9 cellular contexts compared by ENCODE assay signal in the genomic region with DNA sequence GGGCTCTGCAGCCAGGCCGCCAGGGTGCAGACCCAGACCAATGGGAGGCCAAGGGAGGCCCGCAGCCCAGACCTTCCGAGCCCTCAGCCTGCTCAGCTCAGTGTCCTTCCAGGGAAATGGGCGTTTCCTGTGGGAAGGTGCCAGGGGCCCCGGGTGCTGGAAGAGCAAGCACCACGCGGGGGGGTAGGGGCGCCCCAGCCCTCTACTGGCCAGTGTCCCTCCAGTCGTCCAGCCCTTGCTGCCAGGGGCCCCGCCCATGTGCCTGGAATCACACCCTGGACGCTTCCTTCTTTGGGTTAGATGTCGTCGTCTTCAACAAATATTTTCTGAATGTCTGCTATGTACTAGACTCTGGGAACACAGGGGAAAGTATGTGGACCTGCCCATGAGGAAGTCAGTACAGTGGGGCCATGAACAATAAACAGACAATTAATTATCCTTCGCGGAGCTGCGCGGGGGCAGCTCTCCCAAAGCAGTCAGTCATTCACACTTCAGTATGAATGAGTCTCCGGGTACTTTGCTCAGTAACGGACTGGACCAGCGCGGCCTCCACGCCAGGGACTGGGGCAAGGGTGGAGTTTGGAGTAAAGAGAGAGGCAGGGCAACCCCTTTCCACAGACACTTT.
DNase-seq lines count a peak whose midpoint lies in the region; ATAC-seq, FAIRE-seq and TF ChIP-seq lines count a peak whose summit lies in the region.
"Had no signal": no experiment of that assay in that cellular context is flagged by ENCODE, and none has a peak within 500 bp of the region (broad histone marks: within the 10 kb centered on the region; RNA-seq: fewer than 3 reads in every experiment).

No MANE protein-coding gene starts in this region.

- peak overlapping the region in 2 of 5 experiments; percentile 19 to 59 for H3K4me3 Mint-ChIP-seq in brain

- H3K4me2 ChIP-seq in skeletal muscle satellite cell (ENCODE audit: low read length) = peak overlapping the region; percentile 85

- DNase-seq in GM03348 (ENCODE audit: low spot score) (peak; percentile 96), kidney (peak; percentile 94), NCI-H1694 treated with DMSO at 0.1 percent for 48 hours (lab: John Stamatoyannopoulos, UW) (no peak)
- no peak for DNase-seq in activated CD4-positive, alpha-beta T cell treated with anti-CD3 and anti-CD28 coated beads for 48 hours

- no peak overlapping the region for H3K4me3 ChIP-seq in kidney (ENCODE audit: low read length in 2 of 2)
- H3K4me3 ChIP-seq in skeletal muscle satellite cell (ENCODE audit: low read length) = peak overlapping the region; percentile 52

- H3K36me3 ChIP-seq in kidney (ENCODE audit: control insufficient read depth in 1 of 2, insufficient read depth in 2 of 2, low read length in 2 of 2) = no peaks in the 10 kb centered on the region
- H3K36me3 ChIP-seq in skeletal muscle satellite cell (ENCODE audit: insufficient read depth, low read length) = no peaks in the 10 kb centered on the region

- H3K27me3 Mint-ChIP-seq in brain = peaks cover 26% of the 10 kb centered on the region

- H3K27me3 ChIP-seq in skeletal muscle satellite cell (ENCODE audit: control insufficient read depth, insufficient read depth, low read length) = peaks cover 6% of the 10 kb centered on the region

- H3K9ac ChIP-seq in kidney (ENCODE audit: low read length in 2 of 2) (no peak overlapping the region), skeletal muscle satellite cell (ENCODE audit: low read depth, low read length) (peak overlapping the region; percentile 83)

- peak overlapping the region in 3 of 5 experiments; percentile 93 to 97 (median 96) for H3K27ac Mint-ChIP-seq in brain

- H3K4me1 ChIP-seq in kidney (ENCODE audit: control insufficient read depth in 1 of 2, insufficient read depth in 1 of 2, low read depth in 1 of 2, low read length in 2 of 2) (peaks cover 0 to 21% of the 10 kb centered on the region in 2 donors), skeletal muscle satellite cell (ENCODE audit: control insufficient read depth, insufficient read depth, low read length) (peaks cover 26% of the 10 kb centered on the region)

- intact Hi-C loops in kidney (cut with DNase I) = no loop called here

- TF ChIP-seq CTCF in brain (conservative IDR thresholded peaks at IDR 0.05) (no peak), kidney (IDR thresholded peaks at IDR 0.05; ENCODE audit: borderline replicate concordance, extremely low read depth, insufficient read depth) (no peak)

- H3K9me3 ChIP-seq in kidney (ENCODE audit: control insufficient read depth in 1 of 2, low read length in 2 of 2) = peaks cover 0 to 12% of the 10 kb centered on the region in 2 donors
- H3K9me3 ChIP-seq in skeletal muscle satellite cell (replicated peaks; ENCODE audit: low read length) = peaks cover 10% of the 10 kb centered on the region

- peaks cover 26% of the 10 kb centered on the region for H3K4me1 Mint-ChIP-seq in brain

- no peak for FAIRE-seq in kidney (lab: Jason Lieb, UNC)
- FAIRE-seq: frontal cortex had no signal

- peaks cover 35% of the 10 kb centered on the region for H3K36me3 Mint-ChIP-seq in brain

- no peak for ATAC-seq in HG03432 (IDR thresholded peaks at IDR 0.05; ENCODE audit: unreplicated experiment)
- no peak for ATAC-seq in HG02885 (IDR thresholded peaks at IDR 0.05; ENCODE audit: poor library complexity, unreplicated experiment)

- H3K27ac ChIP-seq in kidney (ENCODE audit: low read depth in 2 of 2, low read length in 2 of 2) = peak overlapping the region; percentile 79 to 85

- peaks cover 61 to 70% (median 62%) of the 10 kb centered on the region in 5 experiments for H3K9me3 Mint-ChIP-seq in brain

Comparison
In these comparisons a context has a peak if more than half of its experiments do, and no peak if none do; other contexts are left out.
1. DNase-seq: peak in GM03348 (single experiment) and kidney (single experiment); none in NCI-H1694 treated with DMSO at 0.1 percent for 48 hours (single experiment) and activated CD4-positive, alpha-beta T cell treated with anti-CD3 and anti-CD28 coated beads for 48 hours (single experiment).